In genomic region chr12:4487024-4487423, GRCh38 we compare ENCODE assay signal across 31 cellular contexts. TPM values are rescaled to one million over a fixed set of nuclear protein-coding genes. Genes with fewer than 3 reads are reported as not detected.
A peak's percentile ranks its signal among the peaks of the same experiment; 100 is the strongest.
DNase-seq lines count a peak whose midpoint lies in the region; ATAC-seq and TF ChIP-seq lines count a peak whose summit lies in the region.
"Had no signal": no experiment of that assay in that cellular context is flagged by ENCODE, and none has a peak within 500 bp of the region (broad histone marks: within the 10 kb centered on the region; RNA-seq: fewer than 3 reads in every experiment).

No MANE protein-coding gene starts in this region.

- no peak for DNase-seq in activated naive CD4-positive, alpha-beta T cell treated with anti-CD3 and anti-CD28 coated beads for 36 hours
- no peak for DNase-seq in activated naive CD4-positive, alpha-beta T cell treated with anti-CD3 and anti-CD28 coated beads, Interleukin-2, amount 10 ng/mL, durations not matched to agents 7 days and 5 days
- DNase-seq in NT2/D1 (ENCODE audit: low read depth, low spot score) (peak; percentile 59), glutamatergic neuron (no peak), nephron progenitor cell (no peak), NCI-H345 treated with DMSO at 0.1 percent for 48 hours (lab: John Stamatoyannopoulos, UW; ENCODE audit: unreplicated experiment) (no peak)
- DNase-seq: activated CD4-positive, CD25-positive, alpha-beta regulatory T cell treated with anti-CD3 and anti-CD28 coated beads, Interleukin-2, amount 50 U/mL, for 72 hours; activated effector memory CD4-positive, alpha-beta T cell treated with Interleukin-2 at 50 U/mL for 16 hours; activated T-cell treated with anti-CD3 and anti-CD28 coated beads for 4 hours; CD4-positive, CD25-positive, alpha-beta regulatory T cell; cerebellar nuclear complex; esophagus squamous epithelium; foreskin keratinocyte; heart right ventricle; immature natural killer cell; Kasumi-1; left cardiac atrium; NCI-H1417 treated with DMSO at 0.1 percent for 48 hours; NCI-H345; ovary; Peyer's patch; SHP77 treated with DMSO at 0.1 percent for 48 hours; stomach; T-helper 2 cell; tibial artery had no signal

- no peaks in the 10 kb centered on the region for H3K9me3 Mint-ChIP-seq in activated naive CD4-positive, alpha-beta T cell treated with anti-CD3 and anti-CD28 coated beads for 36 hours
- H3K9me3 Mint-ChIP-seq in activated naive CD4-positive, alpha-beta T cell treated with anti-CD3 and anti-CD28 coated beads, Interleukin-2, amount 10 ng/mL, durations not matched to agents 7 days and 5 days, result no peaks in the 10 kb centered on the region
- H3K9me3 Mint-ChIP-seq in glutamatergic neuron (ENCODE audit: unreplicated experiment) (peaks cover 3% of the 10 kb centered on the region), nephron progenitor cell (peaks cover 3% of the 10 kb centered on the region)
- H3K9me3 Mint-ChIP-seq: CD4-positive, CD25-positive, alpha-beta regulatory T cell; immature natural killer cell had no signal

- CTCF ChIA-PET in activated naive CD4-positive, alpha-beta T cell treated with anti-CD3 and anti-CD28 coated beads for 36 hours (lab: Charles Lee), result interaction anchor here (1.4 to 2.0 kb wide), 2 partner anchors 65 to 67 kb away, joined by 3 to 4 read pairs; no protein-coding TSS in a partner anchor
- CTCF ChIA-PET in activated naive CD4-positive, alpha-beta T cell treated with anti-CD3 and anti-CD28 coated beads, Interleukin-2, amount 10 ng/mL, durations not matched to agents 7 days and 5 days (lab: Charles Lee), result interaction anchor here (0.6 kb wide), 1 partner anchor 448 kb away, joined by 4 read pairs; no protein-coding TSS in a partner anchor

- no peaks in the 10 kb centered on the region for H3K27me3 Mint-ChIP-seq in activated naive CD4-positive, alpha-beta T cell treated with anti-CD3 and anti-CD28 coated beads for 36 hours (ENCODE audit: low read depth)
- no peaks in the 10 kb centered on the region for H3K27me3 Mint-ChIP-seq in activated naive CD4-positive, alpha-beta T cell treated with anti-CD3 and anti-CD28 coated beads, Interleukin-2, amount 10 ng/mL, durations not matched to agents 7 days and 5 days
- no peaks in the 10 kb centered on the region for H3K27me3 Mint-ChIP-seq in glutamatergic neuron (ENCODE audit: unreplicated experiment)
- no peaks in the 10 kb centered on the region for H3K27me3 Mint-ChIP-seq in nephron progenitor cell (ENCODE audit: low read depth, poor library complexity)

- H3K27me3 ChIP-seq in NT2/D1 (ENCODE audit: insufficient read depth, insufficient read length), result no peaks in the 10 kb centered on the region
- H3K27me3 ChIP-seq: esophagus squamous epithelium, foreskin keratinocyte, heart right ventricle, ovary, Peyer's patch, stomach, tibial artery had no signal

- no peak for ATAC-seq in HG03520 (IDR thresholded peaks at IDR 0.05; ENCODE audit: unreplicated experiment)
- no peak for ATAC-seq in HG02884 (IDR thresholded peaks at IDR 0.05; ENCODE audit: unreplicated experiment)
- ATAC-seq: foreskin keratinocyte, heart right ventricle, left cardiac atrium had no signal

- no peak overlapping the region for H3K4me3 Mint-ChIP-seq in activated naive CD4-positive, alpha-beta T cell treated with anti-CD3 and anti-CD28 coated beads for 36 hours
- H3K4me3 Mint-ChIP-seq in activated naive CD4-positive, alpha-beta T cell treated with anti-CD3 and anti-CD28 coated beads, Interleukin-2, amount 10 ng/mL, durations not matched to agents 7 days and 5 days, result no peak overlapping the region
- no peak overlapping the region for H3K4me3 Mint-ChIP-seq in glutamatergic neuron (ENCODE audit: unreplicated experiment)
- H3K4me3 Mint-ChIP-seq in nephron progenitor cell, result no peak overlapping the region
- H3K4me3 Mint-ChIP-seq: CD4-positive, CD25-positive, alpha-beta regulatory T cell; immature natural killer cell had no signal

- intact Hi-C loops in activated naive CD4-positive, alpha-beta T cell treated with anti-CD3 and anti-CD28 coated beads for 36 hours (cut with micrococcal nuclease), result loop anchor here (1.0 kb wide), 1 partner anchor 9 kb away; no protein-coding TSS in a partner anchor

- H3K36me3 Mint-ChIP-seq in activated naive CD4-positive, alpha-beta T cell treated with anti-CD3 and anti-CD28 coated beads for 36 hours (ENCODE audit: low read depth), result peaks cover 10% of the 10 kb centered on the region
- H3K36me3 Mint-ChIP-seq in activated naive CD4-positive, alpha-beta T cell treated with anti-CD3 and anti-CD28 coated beads, Interleukin-2, amount 10 ng/mL, durations not matched to agents 7 days and 5 days, result peaks cover 19% of the 10 kb centered on the region
- H3K36me3 Mint-ChIP-seq in glutamatergic neuron (ENCODE audit: unreplicated experiment), result no peaks in the 10 kb centered on the region
- peaks cover 15% of the 10 kb centered on the region for H3K36me3 Mint-ChIP-seq in nephron progenitor cell (ENCODE audit: low read depth)

- H3K4me1 ChIP-seq in NT2/D1 (ENCODE audit: insufficient read depth, insufficient read length), result no peaks in the 10 kb centered on the region
- H3K4me1 ChIP-seq: heart right ventricle, Peyer's patch, stomach, tibial artery had no signal

- H3K27ac Mint-ChIP-seq in activated naive CD4-positive, alpha-beta T cell treated with anti-CD3 and anti-CD28 coated beads for 36 hours, result peak overlapping the region; percentile 19
- H3K27ac Mint-ChIP-seq in activated naive CD4-positive, alpha-beta T cell treated with anti-CD3 and anti-CD28 coated beads, Interleukin-2, amount 10 ng/mL, durations not matched to agents 7 days and 5 days, result no peak overlapping the region
- H3K27ac Mint-ChIP-seq in glutamatergic neuron (ENCODE audit: unreplicated experiment), result peak overlapping the region; percentile 40
- H3K27ac Mint-ChIP-seq in nephron progenitor cell, result peak overlapping the region; percentile 65

- H3K4me1 Mint-ChIP-seq in activated naive CD4-positive, alpha-beta T cell treated with anti-CD3 and anti-CD28 coated beads for 36 hours (ENCODE audit: low read depth), result peaks cover 20% of the 10 kb centered on the region
- H3K4me1 Mint-ChIP-seq in activated naive CD4-positive, alpha-beta T cell treated with anti-CD3 and anti-CD28 coated beads, Interleukin-2, amount 10 ng/mL, durations not matched to agents 7 days and 5 days, result peaks cover 3% of the 10 kb centered on the region
- H3K4me1 Mint-ChIP-seq in glutamatergic neuron (ENCODE audit: low read depth, unreplicated experiment) (peaks cover 12% of the 10 kb centered on the region), nephron progenitor cell (no peaks in the 10 kb centered on the region)
- H3K4me1 Mint-ChIP-seq: immature natural killer cell had no signal

- H3K4me3 ChIP-seq in NT2/D1 (ENCODE audit: insufficient read length, low read depth), result no peak overlapping the region
- H3K4me3 ChIP-seq: esophagus squamous epithelium, HAP-1, heart right ventricle, ovary, Peyer's patch, smooth muscle cell, stomach, tibial artery had no signal

- peaks cover 39% of the 10 kb centered on the region for H3K36me3 ChIP-seq in NT2/D1 (ENCODE audit: insufficient read depth, insufficient read length, low read length)
- H3K36me3 ChIP-seq: ovary had no signal

- TF ChIP-seq CTCF in glutamatergic neuron (IDR thresholded peaks at IDR 0.05; ENCODE audit: partially characterized antibody, unreplicated experiment), result no peak
- no peak for TF ChIP-seq CTCF in nephron progenitor cell (IDR thresholded peaks at IDR 0.05)

- H3K9me3 ChIP-seq in NT2/D1 (ENCODE audit: insufficient read depth, low read length), result no peaks in the 10 kb centered on the region
- H3K9me3 ChIP-seq: esophagus squamous epithelium, HAP-1, heart right ventricle, ovary, Peyer's patch, stomach, tibial artery had no signal

- no peak overlapping the region for H3K9ac ChIP-seq in NT2/D1 (ENCODE audit: insufficient read length, low read depth)

RNA-seq across cellular contexts. Expression of gene FGF6, which starts 41.4 kb away (rescaled TPM):
- not detected for total RNA-seq in activated naive CD4-positive, alpha-beta T cell treated with anti-CD3 and anti-CD28 coated beads for 36 hours
- not detected for total RNA-seq in glutamatergic neuron (ENCODE audit: unreplicated experiment)
- total RNA-seq: CD4-positive, CD25-positive, alpha-beta regulatory T cell; dermis microvascular lymphatic vessel endothelial cell; esophagus squamous epithelium; foreskin keratinocyte; heart right ventricle; left cardiac atrium; lung microvascular endothelial cell; ovary; Peyer's patch; smooth muscle cell; stomach had no signal

RNA-seq across cellular contexts. Expression of gene RAD51AP1, which starts 51.7 kb away (rescaled TPM):
- total RNA-seq in activated naive CD4-positive, alpha-beta T cell treated with anti-CD3 and anti-CD28 coated beads for 36 hours, result 10 to 100 TPM; 69.5 to 76.5 TPM
- 5.5 TPM for total RNA-seq in glutamatergic neuron (ENCODE audit: unreplicated experiment)

Comparison
In these comparisons a context has a peak if more than half of its experiments do, and no peak if none do; other contexts are left out.
1. RNA of gene RAD51AP1, which starts 51.7 kb away (total RNA-seq): 69.5 to 76.5 TPM in activated naive CD4-positive, alpha-beta T cell treated with anti-CD3 and anti-CD28 coated beads for 36 hours; 5.5 TPM in glutamatergic neuron (single experiment); every median in the first group is over 10 times any median in the second.